Comparison of ENCODE assay signal across 22 cellular contexts in the genomic region with DNA sequence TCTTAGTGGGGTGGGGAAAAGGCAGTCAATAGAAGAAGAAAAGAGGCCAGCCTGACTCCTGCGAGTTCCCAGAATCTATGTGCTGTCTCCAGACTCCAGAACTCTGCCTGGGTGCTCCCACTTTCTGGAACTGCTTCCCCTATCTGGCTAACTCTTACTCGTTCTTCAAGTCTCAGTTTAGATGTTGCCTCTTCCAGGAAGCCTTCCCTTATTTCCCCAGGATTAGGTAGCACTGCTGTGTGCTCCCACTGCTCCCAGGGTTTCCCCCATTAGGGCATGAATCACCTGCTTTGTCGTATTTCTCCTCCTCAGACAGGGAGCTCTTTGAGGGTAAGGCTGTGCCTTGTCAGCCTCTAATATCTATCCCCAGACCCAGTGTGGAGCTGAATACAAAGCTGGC. TPM values are rescaled to one million over a fixed set of nuclear protein-coding genes. Genes with fewer than 3 reads are reported as not detected.
DNase-seq lines count a peak whose midpoint lies in the region; ATAC-seq and TF ChIP-seq lines count a peak whose summit lies in the region.
"Had no signal": no experiment of that assay in that cellular context is flagged by ENCODE, and none has a peak within 500 bp of the region (broad histone marks: within the 10 kb centered on the region; RNA-seq: fewer than 3 reads in every experiment).

No MANE protein-coding gene starts in this region.

- peaks cover 17% of the 10 kb centered on the region for H3K4me1 ChIP-seq in GM23248 (ENCODE audit: insufficient read depth)
- peaks cover 17% of the 10 kb centered on the region for H3K4me1 ChIP-seq in prostate gland (replicated peaks)
- peaks cover 2 to 44% of the 10 kb centered on the region in 2 donors for H3K4me1 ChIP-seq in right atrium auricular region

- CTCF ChIA-PET in WTC11 (lab: Charles Lee) = interaction anchor here (0.7 to 3.3 kb wide), 13 partner anchors 11 to 135 kb away, joined by 3 to 45 read pairs (median 11); no protein-coding TSS in a partner anchor

- H3K4me1 Mint-ChIP-seq in WTC11 (peaks cover 40% of the 10 kb centered on the region), endothelial cell (ENCODE audit: unreplicated experiment) (peaks cover 40% of the 10 kb centered on the region)
- no peaks in the 10 kb centered on the region for H3K4me1 Mint-ChIP-seq in activated T-cell treated with anti-CD3 and anti-CD28 coated beads, Interleukin-2, amount 50 U/mL, for 72 hours (ENCODE audit: low read depth)
- H3K4me1 Mint-ChIP-seq: CD4-positive, alpha-beta memory T cell had no signal

- 57 to 59% methylated on average over 3 of the region's 3 CpGs for WGBS in GM23248 (ENCODE audit: low coverage in 1 of 2, low lambda C conversion rate in 2 of 2, missing lambda C conversion rate in 2 of 2), 2 experiments
- 63% methylated on average over 3 of the region's 3 CpGs for WGBS in prostate gland

- no peaks in the 10 kb centered on the region for H3K9me3 ChIP-seq in GM23248 (ENCODE audit: low read depth)
- H3K9me3 ChIP-seq in prostate gland = no peaks in the 10 kb centered on the region
- H3K9me3 ChIP-seq in right atrium auricular region = no peaks in the 10 kb centered on the region
- H3K9me3 ChIP-seq: Caco-2, SJCRH30 had no signal

- POLR2A ChIA-PET in WTC11 (lab: Charles Lee) = interaction anchor here (1.4 to 2.2 kb wide), 3 partner anchors 10 to 217 kb away, joined by 3 to 9 read pairs (median 4); no protein-coding TSS in a partner anchor

- TF ChIP-seq CTCF in WTC11 (IDR thresholded peaks at IDR 0.05) (no peak), endothelial cell (IDR thresholded peaks at IDR 0.05; ENCODE audit: unreplicated experiment) (no peak), prostate gland (IDR thresholded peaks at IDR 0.05) (no peak), right atrium auricular region (IDR thresholded peaks at IDR 0.05) (no peak)

- H3K36me3 ChIP-seq in GM23248 (ENCODE audit: low read depth) (no peaks in the 10 kb centered on the region), prostate gland (no peaks in the 10 kb centered on the region), right atrium auricular region (no peaks in the 10 kb centered on the region)
- H3K36me3 ChIP-seq: SJCRH30 had no signal

- no peak overlapping the region for H3K4me2 ChIP-seq in GM23248 (ENCODE audit: unreplicated experiment)

- H3K4me3 ChIP-seq in GM23248 (no peak overlapping the region), prostate gland (no peak overlapping the region), right atrium auricular region (no peak overlapping the region)
- H3K4me3 ChIP-seq: GM12878, SJCRH30 had no signal

- no peak for TF ChIP-seq POLR2A in prostate gland (IDR thresholded peaks at IDR 0.05)

- no peak overlapping the region for H2AFZ ChIP-seq in GM23248

- no peak overlapping the region for H3K9ac ChIP-seq in GM23248

- H3K9me3 Mint-ChIP-seq in WTC11 (no peaks in the 10 kb centered on the region), endothelial cell (ENCODE audit: unreplicated experiment) (no peaks in the 10 kb centered on the region)
- H3K9me3 Mint-ChIP-seq in activated T-cell treated with anti-CD3 and anti-CD28 coated beads, Interleukin-2, amount 50 U/mL, for 72 hours = no peaks in the 10 kb centered on the region
- H3K9me3 Mint-ChIP-seq: CD4-positive, alpha-beta memory T cell had no signal

- no peak for ATAC-seq in WTC11
- ATAC-seq in activated T-cell treated with anti-CD3 and anti-CD28 coated beads, Interleukin-2, amount 50 U/mL, for 72 hours (replicated peaks in 1 of 2) = no peak
- ATAC-seq: GM12878, PC-3, Right ventricle myocardium inferior had no signal

- H3K27me3 ChIP-seq in GM23248 (replicated peaks; ENCODE audit: insufficient read depth) = no peaks in the 10 kb centered on the region
- H3K27me3 ChIP-seq in prostate gland (replicated peaks; ENCODE audit: insufficient read depth) = no peaks in the 10 kb centered on the region
- H3K27me3 ChIP-seq in right atrium auricular region = no peaks in the 10 kb centered on the region
- H3K27me3 ChIP-seq: SJCRH30 had no signal

- no peaks in the 10 kb centered on the region for H3K36me3 Mint-ChIP-seq in WTC11
- no peaks in the 10 kb centered on the region for H3K36me3 Mint-ChIP-seq in endothelial cell (ENCODE audit: low read depth, unreplicated experiment)
- no peaks in the 10 kb centered on the region for H3K36me3 Mint-ChIP-seq in activated T-cell treated with anti-CD3 and anti-CD28 coated beads, Interleukin-2, amount 50 U/mL, for 72 hours (ENCODE audit: insufficient read depth in 2 of 2)
- H3K36me3 Mint-ChIP-seq: CD4-positive, alpha-beta memory T cell had no signal

- H3K4me3 Mint-ChIP-seq in WTC11 (no peak overlapping the region), endothelial cell (ENCODE audit: unreplicated experiment) (no peak overlapping the region)
- no peak overlapping the region for H3K4me3 Mint-ChIP-seq in activated T-cell treated with anti-CD3 and anti-CD28 coated beads, Interleukin-2, amount 50 U/mL, for 72 hours
- H3K4me3 Mint-ChIP-seq: CD4-positive, alpha-beta memory T cell had no signal

- H4K20me1 ChIP-seq in GM23248 (ENCODE audit: insufficient read depth) = no peaks in the 10 kb centered on the region

- no peaks in the 10 kb centered on the region for H3K79me2 ChIP-seq in GM23248 (ENCODE audit: insufficient read depth)

- no peaks in the 10 kb centered on the region for H3K9me2 ChIP-seq in GM23248 (ENCODE audit: insufficient read depth)

- H3K27ac Mint-ChIP-seq in WTC11 (peak overlapping the region; percentile 29; the same call in 1 of the 2 replicates), endothelial cell (ENCODE audit: unreplicated experiment) (peak overlapping the region; percentile 88)
- H3K27ac Mint-ChIP-seq in activated T-cell treated with anti-CD3 and anti-CD28 coated beads, Interleukin-2, amount 50 U/mL, for 72 hours = no peak overlapping the region
- H3K27ac Mint-ChIP-seq: CD4-positive, alpha-beta memory T cell had no signal

- H3K27me3 Mint-ChIP-seq in WTC11 (ENCODE audit: low read depth) (no peaks in the 10 kb centered on the region; the same call in 1 of the 2 replicates), endothelial cell (ENCODE audit: unreplicated experiment) (peaks cover 6% of the 10 kb centered on the region)
- peaks cover 27% of the 10 kb centered on the region for H3K27me3 Mint-ChIP-seq in activated T-cell treated with anti-CD3 and anti-CD28 coated beads, Interleukin-2, amount 50 U/mL, for 72 hours (ENCODE audit: low read depth)

- intact Hi-C loops in prostate gland (cut with DNase I) = no loop called here

- no peaks in the 10 kb centered on the region; the same call in 1 of the 2 replicates for H3F3A ChIP-seq in GM23248 (ENCODE audit: insufficient read depth)

- peak; percentile 19 for DNase-seq in GM23248
- no peak for DNase-seq in WTC11 (ENCODE audit: low spot score)
- no peak for DNase-seq in endothelial cell (ENCODE audit: low spot score)
- DNase-seq in prostate gland (ENCODE audit: low spot score) = no peak
- DNase-seq in right atrium auricular region (ENCODE audit: low spot score) = no peak
- DNase-seq in MV-4-11 (lab: John Stamatoyannopoulos, UW) = no peak
- DNase-seq in activated T-cell treated with anti-CD3 and anti-CD28 coated beads, Interleukin-2, amount 50 U/mL, for 72 hours = no peak
- DNase-seq in T1000 (lab: John Stamatoyannopoulos, UW) = no peak
- DNase-seq: C1 segment of cervical spinal cord; Caco-2; CD4-positive, alpha-beta memory T cell; HCEC 1CT; KG1; MM.1S; NCI-H1092; NCI-H187 treated with DMSO at 0.1 percent for 48 hours; NCI-H524; NCI-H748 treated with DMSO at 0.1 percent for 48 hours; SJCRH30 had no signal

- in situ Hi-C loops in GM23248 (cut with MboI) = no loop called here

- H3K27ac ChIP-seq in GM23248 (no peak overlapping the region), prostate gland (peak overlapping the region; percentile 89 to 98), right atrium auricular region (no peak overlapping the region)
- H3K27ac ChIP-seq: SJCRH30 had no signal

TF ChIP-seq in WTC11, 78 proteins besides CTCF, POLR2A, EP300 and RAD21 (continues in another document):
- TF ChIP-seq, protein P1, sequence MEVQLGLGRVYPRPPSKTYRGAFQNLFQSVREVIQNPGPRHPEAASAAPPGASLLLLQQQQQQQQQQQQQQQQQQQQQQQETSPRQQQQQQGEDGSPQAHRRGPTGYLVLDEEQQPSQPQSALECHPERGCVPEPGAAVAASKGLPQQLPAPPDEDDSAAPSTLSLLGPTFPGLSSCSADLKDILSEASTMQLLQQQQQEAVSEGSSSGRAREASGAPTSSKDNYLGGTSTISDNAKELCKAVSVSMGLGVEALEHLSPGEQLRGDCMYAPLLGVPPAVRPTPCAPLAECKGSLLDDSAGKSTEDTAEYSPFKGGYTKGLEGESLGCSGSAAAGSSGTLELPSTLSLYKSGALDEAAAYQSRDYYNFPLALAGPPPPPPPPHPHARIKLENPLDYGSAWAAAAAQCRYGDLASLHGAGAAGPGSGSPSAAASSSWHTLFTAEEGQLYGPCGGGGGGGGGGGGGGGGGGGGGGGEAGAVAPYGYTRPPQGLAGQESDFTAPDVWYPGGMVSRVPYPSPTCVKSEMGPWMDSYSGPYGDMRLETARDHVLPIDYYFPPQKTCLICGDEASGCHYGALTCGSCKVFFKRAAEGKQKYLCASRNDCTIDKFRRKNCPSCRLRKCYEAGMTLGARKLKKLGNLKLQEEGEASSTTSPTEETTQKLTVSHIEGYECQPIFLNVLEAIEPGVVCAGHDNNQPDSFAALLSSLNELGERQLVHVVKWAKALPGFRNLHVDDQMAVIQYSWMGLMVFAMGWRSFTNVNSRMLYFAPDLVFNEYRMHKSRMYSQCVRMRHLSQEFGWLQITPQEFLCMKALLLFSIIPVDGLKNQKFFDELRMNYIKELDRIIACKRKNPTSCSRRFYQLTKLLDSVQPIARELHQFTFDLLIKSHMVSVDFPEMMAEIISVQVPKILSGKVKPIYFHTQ (CRISPR knock-in tag; IDR thresholded peaks at IDR 0.05) = no peak
- TF ChIP-seq, protein P2, sequence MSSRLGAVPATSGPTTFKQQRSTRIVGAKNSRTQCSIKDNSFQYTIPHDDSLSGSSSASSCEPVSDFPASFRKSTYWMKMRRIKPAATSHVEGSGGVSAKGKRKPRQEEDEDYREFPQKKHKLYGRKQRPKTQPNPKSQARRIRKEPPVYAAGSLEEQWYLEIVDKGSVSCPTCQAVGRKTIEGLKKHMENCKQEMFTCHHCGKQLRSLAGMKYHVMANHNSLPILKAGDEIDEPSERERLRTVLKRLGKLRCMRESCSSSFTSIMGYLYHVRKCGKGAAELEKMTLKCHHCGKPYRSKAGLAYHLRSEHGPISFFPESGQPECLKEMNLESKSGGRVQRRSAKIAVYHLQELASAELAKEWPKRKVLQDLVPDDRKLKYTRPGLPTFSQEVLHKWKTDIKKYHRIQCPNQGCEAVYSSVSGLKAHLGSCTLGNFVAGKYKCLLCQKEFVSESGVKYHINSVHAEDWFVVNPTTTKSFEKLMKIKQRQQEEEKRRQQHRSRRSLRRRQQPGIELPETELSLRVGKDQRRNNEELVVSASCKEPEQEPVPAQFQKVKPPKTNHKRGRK (CRISPR knock-in tag; IDR thresholded peaks at IDR 0.05; ENCODE audit: borderline replicate concordance) = no peak

RNA-seq across cellular contexts. Expression of a gene that starts 17.5 kb away (rescaled TPM):
- total RNA-seq in GM23248 (2014; rRNA removed; shearing (Covaris generic)) = 1.5 and 1.9 TPM in 2 replicates
- polyA plus RNA-seq in GM23248 (2016; fragmentation: Nextera tagmentation; extraction: Ambion mirVana) = 0.40 and 0.72 TPM in 2 replicates
- total RNA-seq in WTC11 (2021) (12.5 to 18.9 TPM (median 18.2 TPM) in 3 replicates), endothelial cell (ENCODE audit: unreplicated experiment) (9.7 TPM), prostate gland (100 to 1,000 TPM; 114 to 199 TPM), right atrium auricular region (10 to 100 TPM; 19.2 to 23.6 TPM)
- total RNA-seq in activated T-cell treated with anti-CD3 and anti-CD28 coated beads, Interleukin-2, amount 50 U/mL, for 72 hours = not detected
- total RNA-seq: CD4-positive, alpha-beta memory T cell; GM12878 had no signal
- polyA plus RNA-seq: CD4-positive, alpha-beta memory T cell; GM12878 had no signal

Comparison
In these comparisons a context has a peak if more than half of its experiments do, and no peak if none do; other contexts are left out.
1. H3K27ac ChIP-seq: peak in prostate gland (2 of 2); none in GM23248 (single experiment) and right atrium auricular region (0 of 2).